In genomic region chr9:86600291-86600690, GRCh38 we compare ENCODE assay signal across 21 cellular contexts.
DNase-seq lines count a peak whose midpoint lies in the region; ATAC-seq and TF ChIP-seq lines count a peak whose summit lies in the region.
"Had no signal": no experiment of that assay in that cellular context is flagged by ENCODE, and none has a peak within 500 bp of the region (broad histone marks: within the 10 kb centered on the region; RNA-seq: fewer than 3 reads in every experiment).

No MANE protein-coding gene starts in this region.

- H3K9ac ChIP-seq in subcutaneous abdominal adipose tissue (ENCODE audit: low read length in 5 of 5) = no peak overlapping the region

- POLR2A ChIA-PET in activated CD4-positive, alpha-beta T cell treated with anti-CD3 and anti-CD28 coated beads for 36 hours (lab: Charles Lee) = no interaction called here

- H3K4me1 Mint-ChIP-seq in activated CD4-positive, alpha-beta T cell treated with anti-CD3 and anti-CD28 coated beads for 36 hours = no peaks in the 10 kb centered on the region
- H3K4me1 Mint-ChIP-seq: activated CD8-positive, alpha-beta memory T cell treated with anti-CD3 and anti-CD28 coated beads, Interleukin-2, amount 10 ng/mL, durations not matched to agents 7 days and 5 days; naive B cell had no signal

- H3K27ac Mint-ChIP-seq in activated CD4-positive, alpha-beta T cell treated with anti-CD3 and anti-CD28 coated beads for 36 hours = no peak overlapping the region
- H3K27ac Mint-ChIP-seq: activated CD8-positive, alpha-beta memory T cell treated with anti-CD3 and anti-CD28 coated beads, Interleukin-2, amount 10 ng/mL, durations not matched to agents 7 days and 5 days; naive B cell had no signal

- intact Hi-C loops in sciatic nerve (cut with DNase I) = no loop called here
- intact Hi-C loops in activated CD4-positive, alpha-beta T cell treated with anti-CD3 and anti-CD28 coated beads for 36 hours (cut with DNase I, micrococcal nuclease) = no loop called here

- no peaks in the 10 kb centered on the region for H3K9me3 Mint-ChIP-seq in activated CD4-positive, alpha-beta T cell treated with anti-CD3 and anti-CD28 coated beads for 36 hours (ENCODE audit: low read depth)

- H3K27ac ChIP-seq in SJCRH30 (peak overlapping the region; percentile 91), subcutaneous abdominal adipose tissue (ENCODE audit: low read depth, low read length) (peak overlapping the region; percentile 31)
- H3K27ac ChIP-seq: C4-2B, dorsolateral prefrontal cortex, esophagus muscularis mucosa, prostate gland had no signal

- H3K27me3 Mint-ChIP-seq in activated CD4-positive, alpha-beta T cell treated with anti-CD3 and anti-CD28 coated beads for 36 hours = peaks cover 16% of the 10 kb centered on the region

- no peak overlapping the region for H3K4me3 Mint-ChIP-seq in activated CD4-positive, alpha-beta T cell treated with anti-CD3 and anti-CD28 coated beads for 36 hours
- H3K4me3 Mint-ChIP-seq: activated CD8-positive, alpha-beta memory T cell treated with anti-CD3 and anti-CD28 coated beads, Interleukin-2, amount 10 ng/mL, durations not matched to agents 7 days and 5 days; naive B cell had no signal

- H3K9me3 ChIP-seq in SJCRH30 (replicated peaks) (0 out of 2 replicates have a peak, but pooled peaks cover 2% of the 10 kb centered on the region), subcutaneous abdominal adipose tissue (ENCODE audit: control insufficient read depth in 5 of 5, low read length in 5 of 5) (peaks cover 0 to 4% (median 0%) of the 10 kb centered on the region in 5 donors)
- H3K9me3 ChIP-seq: esophagus muscularis mucosa, prostate gland had no signal

- H3K4me1 ChIP-seq in SJCRH30 (peaks cover 68% of the 10 kb centered on the region), subcutaneous abdominal adipose tissue (ENCODE audit: control insufficient read depth in 5 of 5, insufficient read depth in 5 of 5, low read length in 5 of 5) (peaks cover 0 to 21% (median 6%) of the 10 kb centered on the region in 5 donors)
- H3K4me1 ChIP-seq: prostate gland had no signal

- ATAC-seq in sciatic nerve = no peak
- ATAC-seq in activated CD4-positive, alpha-beta T cell treated with anti-CD3 and anti-CD28 coated beads for 36 hours = no peak
- ATAC-seq: activated CD8-positive, alpha-beta memory T cell treated with anti-CD3 and anti-CD28 coated beads, Interleukin-2, amount 10 ng/mL, durations not matched to agents 7 days and 5 days; left lobe of liver had no signal

- TF ChIP-seq CTCF in HFF-Myc (IDR thresholded peaks at IDR 0.05; ENCODE audit: low read depth, low read length, missing control alignments) (no peak), fibroblast of the aortic adventitia (IDR thresholded peaks at IDR 0.05; ENCODE audit: insufficient read depth, low read length) (no peak)

- CTCF ChIA-PET in activated CD4-positive, alpha-beta T cell treated with anti-CD3 and anti-CD28 coated beads for 36 hours (lab: Charles Lee) = interaction anchor here (0.6 kb wide), 1 partner anchor 726 kb away, joined by 4 read pairs; no protein-coding TSS in a partner anchor

- no peaks in the 10 kb centered on the region for H3K36me3 ChIP-seq in SJCRH30
- no peaks in the 10 kb centered on the region for H3K36me3 ChIP-seq in subcutaneous abdominal adipose tissue (ENCODE audit: control insufficient read depth in 5 of 5, insufficient read depth in 5 of 5, low read length in 5 of 5)
- H3K36me3 ChIP-seq: esophagus muscularis mucosa, prostate gland had no signal

- H3K4me3 ChIP-seq in HFF-Myc (replicated peaks; ENCODE audit: low read depth, low read length) (no peak overlapping the region), SJCRH30 (no peak overlapping the region), fibroblast of the aortic adventitia (ENCODE audit: low read depth, low read length) (no peak overlapping the region), subcutaneous abdominal adipose tissue (ENCODE audit: low read depth in 1 of 5, low read length in 5 of 5) (no peak overlapping the region)
- H3K4me3 ChIP-seq: dorsolateral prefrontal cortex, esophagus muscularis mucosa, prostate gland had no signal

- DNase-seq in HFF-Myc (ENCODE audit: extremely low read depth, low read depth) (peak; percentile 81), SJCRH30 (peak; percentile 85 to 98), fibroblast of the aortic adventitia (ENCODE audit: low read depth) (peak; percentile 53), NCI-H1436 treated with DMSO at 0.1 percent for 48 hours (lab: John Stamatoyannopoulos, UW) (no peak), sciatic nerve (ENCODE audit: low spot score) (no peak)
- DNase-seq in activated CD4-positive, alpha-beta T cell treated with anti-CD3 and anti-CD28 coated beads for 36 hours = no peak
- DNase-seq: activated CD8-positive, alpha-beta memory T cell treated with anti-CD3 and anti-CD28 coated beads, Interleukin-2, amount 10 ng/mL, durations not matched to agents 7 days and 5 days; activated gamma-delta T cell; anterior cingulate cortex; DMS53; dorsolateral prefrontal cortex; MV-4-11; naive B cell; NCI-H774; RPMI8226; T-helper 2 cell had no signal

- no peaks in the 10 kb centered on the region for H3K36me3 Mint-ChIP-seq in activated CD4-positive, alpha-beta T cell treated with anti-CD3 and anti-CD28 coated beads for 36 hours (ENCODE audit: low read depth)
- H3K36me3 Mint-ChIP-seq: activated CD8-positive, alpha-beta memory T cell treated with anti-CD3 and anti-CD28 coated beads, Interleukin-2, amount 10 ng/mL, durations not matched to agents 7 days and 5 days; naive B cell had no signal

- no peaks in the 10 kb centered on the region for H3K27me3 ChIP-seq in SJCRH30
- H3K27me3 ChIP-seq in subcutaneous abdominal adipose tissue (ENCODE audit: control insufficient read depth in 5 of 5, insufficient read depth in 4 of 5, low read length in 5 of 5) = peaks cover 2 to 8% (median 3%) of the 10 kb centered on the region in 5 donors
- H3K27me3 ChIP-seq: esophagus muscularis mucosa had no signal

Comparison
In these comparisons a context has a peak if more than half of its experiments do, and no peak if none do; other contexts are left out.
1. DNase-seq: peak in HFF-Myc (single experiment), SJCRH30 (2 of 2) and fibroblast of the aortic adventitia (single experiment); none in NCI-H1436 treated with DMSO at 0.1 percent for 48 hours (single experiment), sciatic nerve (single experiment) and activated CD4-positive, alpha-beta T cell treated with anti-CD3 and anti-CD28 coated beads for 36 hours (single experiment).